In the genomic region with DNA sequence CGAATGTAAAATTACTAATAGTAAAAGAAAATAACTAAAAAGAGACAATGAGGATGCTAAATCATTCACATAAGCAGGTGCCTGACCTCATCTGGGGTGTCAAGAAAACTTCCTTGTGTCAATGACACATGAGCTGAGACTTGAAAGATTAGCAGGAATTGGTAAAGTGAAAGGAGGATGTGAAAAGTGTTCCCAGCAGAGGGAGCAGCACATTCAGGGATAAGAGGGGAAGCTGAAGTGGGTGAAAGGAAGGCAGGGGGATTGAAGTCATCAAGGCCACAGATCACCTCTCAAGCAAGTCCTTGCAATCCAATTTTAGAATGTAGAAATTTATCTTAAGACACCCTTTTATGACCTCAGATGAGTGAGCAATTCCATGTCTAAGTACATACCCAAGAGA, we compare ENCODE assay signal across 8 cellular contexts.
DNase-seq lines count a peak whose midpoint lies in the region; ATAC-seq and TF ChIP-seq lines count a peak whose summit lies in the region.

No MANE protein-coding gene starts in this region.

- in situ Hi-C loops in transverse colon (cut with MboI; ENCODE audit: low pct_ligation_motif_present in 1 of 4, low pct_unique_long_range_greater_than_20kb in 1 of 4, low sequenced_read_pairs in 3 of 4) = loop anchor here in 3 of 4 donors (5.0 to 10.0 kb wide), 2 partner anchors 88 to 90 kb away; no protein-coding TSS in a partner anchor

- no peak for TF ChIP-seq EP300 in transverse colon (IDR thresholded peaks at IDR 0.05; ENCODE audit: low read depth)

- H3K4me3 ChIP-seq in transverse colon = no peak overlapping the region

- H3K27ac ChIP-seq in transverse colon = no peak overlapping the region

- ATAC-seq in HG02798 (IDR thresholded peaks at IDR 0.05; ENCODE audit: poor library complexity, unreplicated experiment) (no peak), HG03378 (IDR thresholded peaks at IDR 0.05; ENCODE audit: unreplicated experiment) (no peak), HG02759 (IDR thresholded peaks at IDR 0.05; ENCODE audit: unreplicated experiment) (no peak)

- H3K9me3 ChIP-seq in transverse colon = no peaks in the 10 kb centered on the region

- peak; percentile 71 for DNase-seq in Ammon's horn (ENCODE audit: low spot score)
- peak; percentile 35 for DNase-seq in HuH-7 (ENCODE audit: low spot score)
- peak; percentile 41 for DNase-seq in T1000 (lab: John Stamatoyannopoulos, UW)
- peak; percentile 3 to 48 for DNase-seq in hippocampal formation (lab: John Stamatoyannopoulos, UW)
- peak; percentile 16 for DNase-seq in transverse colon

- intact Hi-C loops in transverse colon (cut with DNase I; ENCODE audit: low total_unique reads) = no loop called here

- no peaks in the 10 kb centered on the region for H3K27me3 ChIP-seq in transverse colon

- 72 to 78% methylated on average over 1 of the region's 1 CpG for WGBS in transverse colon (ENCODE audit: low coverage in 1 of 2), 2 donors

- H3K36me3 ChIP-seq in transverse colon = no peaks in the 10 kb centered on the region

- no peak for TF ChIP-seq POLR2A in transverse colon (IDR thresholded peaks at IDR 0.05)

- no peaks in the 10 kb centered on the region for H3K4me1 ChIP-seq in transverse colon

- TF ChIP-seq CTCF in transverse colon (IDR thresholded peaks at IDR 0.05) = peak in 4 of 5 experiments; percentile 19 to 46 (median 27)

Comparison
In these comparisons a context has a peak if more than half of its experiments do, and no peak if none do; other contexts are left out.
1. DNase-seq: peak in every context shown above with its lines; median percentile 71 in Ammon's horn; 41 in T1000; 35 in HuH-7; 26 in hippocampal formation; 16 in transverse colon.